In the genomic region with DNA sequence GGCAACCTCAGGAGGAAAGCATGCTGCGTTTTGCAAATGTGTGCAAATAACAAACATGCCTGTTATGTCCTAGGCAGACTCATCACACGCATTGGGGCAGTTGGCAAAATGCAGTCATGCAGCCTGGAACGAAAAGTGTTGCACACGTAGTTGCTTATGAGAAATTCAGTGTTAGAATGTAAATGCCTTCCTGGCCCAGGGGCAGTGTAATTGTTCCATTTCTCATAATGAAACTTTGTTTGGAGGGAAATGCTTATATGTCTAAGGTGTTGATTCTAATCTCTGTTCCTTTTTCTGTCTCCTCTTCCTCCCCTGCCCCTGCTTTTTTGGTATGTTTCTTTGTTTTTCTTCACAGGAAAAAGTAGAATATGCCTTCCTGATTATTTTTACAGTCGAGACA, we compare ENCODE assay signal across 11 cellular contexts.
DNase-seq lines count a peak whose midpoint lies in the region; ATAC-seq, FAIRE-seq and TF ChIP-seq lines count a peak whose summit lies in the region.
"Had no signal": no experiment of that assay in that cellular context is flagged by ENCODE, and none has a peak within 500 bp of the region (broad histone marks: within the 10 kb centered on the region; RNA-seq: fewer than 3 reads in every experiment).

No MANE protein-coding gene starts in this region.

- peaks cover 2% of the 10 kb centered on the region for H3K9me3 ChIP-seq in mammary epithelial cell (replicated peaks; ENCODE audit: insufficient read depth, low read length)

- H3K9ac ChIP-seq in mammary epithelial cell (ENCODE audit: insufficient read depth, low read length), result no peak overlapping the region

- no peaks in the 10 kb centered on the region for H4K20me1 ChIP-seq in mammary epithelial cell (ENCODE audit: insufficient read depth, low read length)

- DNase-seq in GM13977 (ENCODE audit: low spot score) (peak; percentile 51), GM19239 (ENCODE audit: insufficient read length, low spot score) (peak; percentile 27), NCI-H510A treated with DMSO at 0.1 percent for 48 hours (lab: John Stamatoyannopoulos, UW) (no peak), RWPE1 (ENCODE audit: low spot score) (no peak), NCI-H146 treated with DMSO at 0.1 percent for 48 hours (lab: John Stamatoyannopoulos, UW; ENCODE audit: unreplicated experiment) (no peak), mammary epithelial cell (no peak)
- DNase-seq: activated CD8-positive, alpha-beta memory T cell treated with anti-CD3 and anti-CD28 coated beads, Interleukin-2, amount 50 U/mL, for 48 hours; NCI-H226 had no signal

- ATAC-seq in HG02763 (IDR thresholded peaks at IDR 0.05; ENCODE audit: unreplicated experiment), result peak; percentile 69
- ATAC-seq in HG03558 (IDR thresholded peaks at IDR 0.05; ENCODE audit: extremely low read depth, unreplicated experiment), result peak; percentile 72

- no peak overlapping the region for H3K27ac ChIP-seq in RWPE1
- no peak overlapping the region for H3K27ac ChIP-seq in mammary epithelial cell (ENCODE audit: insufficient read depth, low read depth, low read length)

- 71% methylated on average over 5 of the region's 5 CpGs for WGBS in mammary epithelial cell (ENCODE audit: low coverage, missing lambda C conversion rate)

- dilution Hi-C loops in mammary epithelial cell (cut with HindIII; ENCODE audit: low sequenced_read_pairs), result no loop called here

- TF ChIP-seq CTCF in GM13977 (IDR thresholded peaks at IDR 0.05; ENCODE audit: extremely low read depth, insufficient read depth, missing control alignments) (no peak), RWPE1 (conservative IDR thresholded peaks at IDR 0.05; ENCODE audit: low read depth) (no peak), mammary epithelial cell (conservative IDR thresholded peaks at IDR 0.05 in 1 of 2, IDR thresholded peaks at IDR 0.05 in 1 of 2; ENCODE audit: extremely low read depth in 1 of 2, insufficient read depth in 1 of 2, low read depth in 1 of 2, low read length in 2 of 2) (no peak)

- BruUV-seq in mammary epithelial cell (replicated peaks; lab: Mats Ljungman, UMichigan), result no TSS peak

- in situ Hi-C loops in GM13977 (cut with MboI; ENCODE audit: low pct_unique_long_range_greater_than_20kb, low sequenced_read_pairs, unreplicated experiment) (no loop called here), mammary epithelial cell (cut with MboI; ENCODE audit: low sequenced_read_pairs in 2 of 2) (no loop called here)

- H3K4me3 ChIP-seq in mammary epithelial cell (replicated peaks in 1 of 3; ENCODE audit: insufficient read depth in 1 of 3, low read depth in 2 of 3, low read length in 3 of 3), result no peak overlapping the region

- no peaks in the 10 kb centered on the region for H3K79me2 ChIP-seq in mammary epithelial cell (ENCODE audit: insufficient read depth, low read length)

- H3K36me3 ChIP-seq in mammary epithelial cell (ENCODE audit: insufficient read depth, low read length), result no peaks in the 10 kb centered on the region

- no peak overlapping the region for H3K4me2 ChIP-seq in mammary epithelial cell (ENCODE audit: insufficient read depth, low read depth, low read length)

- CTCF ChIA-PET in RWPE1 (lab: Yijun Ruan, JAX), result no interaction called here
- CTCF ChIA-PET in mammary epithelial cell (lab: Charles Lee; ENCODE audit: low non-redundant PET), result no interaction called here

- FAIRE-seq in GM19239 (lab: Jason Lieb, UNC), result peak; percentile 96
- FAIRE-seq: bronchial epithelial cell had no signal

- H3K27me3 ChIP-seq in mammary epithelial cell (ENCODE audit: insufficient read depth, low read length), result no peaks in the 10 kb centered on the region

- POLR2A ChIA-PET in RWPE1 (lab: Yijun Ruan, JAX; ENCODE audit: low non-redundant PET), result no interaction called here

- intact Hi-C loops in mammary epithelial cell (cut with micrococcal nuclease), result no loop called here

- no peak overlapping the region for H2AFZ ChIP-seq in mammary epithelial cell (ENCODE audit: low read depth, low read length)

- H3K4me1 ChIP-seq in mammary epithelial cell (ENCODE audit: insufficient read depth, low read length), result no peaks in the 10 kb centered on the region

Comparison
In these comparisons a context has a peak if more than half of its experiments do, and no peak if none do; other contexts are left out.
1. DNase-seq: peak in GM13977 (single experiment) and GM19239 (single experiment); none in NCI-H510A treated with DMSO at 0.1 percent for 48 hours (single experiment), RWPE1 (single experiment), NCI-H146 treated with DMSO at 0.1 percent for 48 hours (single experiment) and mammary epithelial cell (single experiment).